8 cellular contexts compared by ENCODE assay signal in genomic region chr22:22297159-22297789, GRCh38. TPM values are rescaled to one million over a fixed set of nuclear protein-coding genes. Genes with fewer than 3 reads are reported as not detected.
DNase-seq lines count a peak whose midpoint lies in the region; FAIRE-seq and TF ChIP-seq lines count a peak whose summit lies in the region.
"Not testable (repeated sequence)": the region's sequence is repeated elsewhere in the genome, so short reads cannot be mapped to it uniquely, and the experiment has no call there.

No MANE protein-coding gene starts in this region.

- not testable (repeated sequence) for TF ChIP-seq CTCF in RWPE1 (conservative IDR thresholded peaks at IDR 0.05; ENCODE audit: low read depth); H1 (IDR thresholded peaks at IDR 0.05; ENCODE audit: control extremely low read depth in 1 of 3, insufficient read depth in 1 of 3, low read depth in 1 of 3, low read length in 3 of 3); nephron progenitor cell (IDR thresholded peaks at IDR 0.05); suprapubic skin (IDR thresholded peaks at IDR 0.05)

- not testable (repeated sequence) for H3K9me3 ChIP-seq in CD8-positive, alpha-beta memory T cell (ENCODE audit: low read length); H1 (ENCODE audit: insufficient read depth in 2 of 2, low read depth in 1 of 2, low read length in 1 of 2); suprapubic skin

- not testable (repeated sequence) for H3K18ac ChIP-seq in H1 (ENCODE audit: extremely low read depth, low read length)

- not testable (repeated sequence) for H3K9ac ChIP-seq in H1 (replicated peaks in 1 of 4; ENCODE audit: extremely low read depth in 1 of 4, low read depth in 3 of 4, low read length in 3 of 4)

- not testable (repeated sequence) for H3K56ac ChIP-seq in H1 (replicated peaks; ENCODE audit: insufficient read length, low read depth, low read length)

- peaks cover 0 to 19% (median 5%) of the 10 kb centered on the region in 3 donors for H3K36me3 Mint-ChIP-seq in CD8-positive, alpha-beta memory T cell
- not testable (repeated sequence) for H3K36me3 Mint-ChIP-seq in activated naive CD4-positive, alpha-beta T cell treated with anti-CD3 and anti-CD28 coated beads, Interleukin-2, amount 10 ng/mL, durations not matched to agents 7 days and 5 days; nephron progenitor cell (ENCODE audit: low read depth)

- H3K36me3 ChIP-seq in CD8-positive, alpha-beta memory T cell (ENCODE audit: insufficient read depth, low read length); H1 (ENCODE audit: control insufficient read depth in 2 of 4, insufficient read depth in 4 of 4, low read length in 3 of 4): not testable (repeated sequence)
- H3K36me3 ChIP-seq in suprapubic skin: peaks cover 13% of the 10 kb centered on the region

- not testable (repeated sequence) for H2AFZ ChIP-seq in H1 (ENCODE audit: low read length)

- H2BK15ac ChIP-seq in H1 (ENCODE audit: low read length): not testable (repeated sequence)

- peak overlapping the region; percentile 51 for H3K27ac ChIP-seq in CD8-positive, alpha-beta memory T cell (ENCODE audit: low read depth, low read length)
- H3K27ac ChIP-seq in RWPE1 (peak overlapping the region; percentile 86), suprapubic skin (peak overlapping the region; percentile 83)
- H3K27ac ChIP-seq in H1 (ENCODE audit: low read depth, low read length): not testable (repeated sequence)

- TF ChIP-seq RAD21 in H1 (IDR thresholded peaks at IDR 0.05 in 1 of 2, conservative IDR thresholded peaks at IDR 0.05 in 1 of 2; ENCODE audit: low read depth in 2 of 2, low read length in 2 of 2): not testable (repeated sequence)

- WGBS in H1 (ENCODE audit: extremely low coverage in 1 of 2, insufficient coverage in 1 of 2, insufficient read length in 1 of 2, insufficient replicate concordance in 2 of 2, low coverage in 1 of 2, low lambda C conversion rate in 2 of 2, missing lambda C conversion rate in 1 of 2), 2 experiments: 2% methylated on average over 7 of the region's 28 CpGs; no CpG with 5 or more reads in 1 of the 2 experiments
- WGBS in suprapubic skin: 0% methylated on average over 5 of the region's 28 CpGs

- not testable (repeated sequence) for H3K9me3 Mint-ChIP-seq in CD8-positive, alpha-beta memory T cell; activated naive CD4-positive, alpha-beta T cell treated with anti-CD3 and anti-CD28 coated beads, Interleukin-2, amount 10 ng/mL, durations not matched to agents 7 days and 5 days; nephron progenitor cell

- not testable (repeated sequence) for H2BK5ac ChIP-seq in H1 (ENCODE audit: low read depth, low read length)

- H2BK120ac ChIP-seq in H1 (replicated peaks; ENCODE audit: low read depth, low read length): not testable (repeated sequence)

- peak overlapping the region; percentile 81 to 97 (median 90) for H3K4me3 Mint-ChIP-seq in CD8-positive, alpha-beta memory T cell
- H3K4me3 Mint-ChIP-seq in activated naive CD4-positive, alpha-beta T cell treated with anti-CD3 and anti-CD28 coated beads, Interleukin-2, amount 10 ng/mL, durations not matched to agents 7 days and 5 days: peak overlapping the region; percentile 82
- peak overlapping the region; percentile 86 for H3K4me3 Mint-ChIP-seq in nephron progenitor cell

- peak overlapping the region; percentile 63 for H3K4me3 ChIP-seq in CD8-positive, alpha-beta memory T cell (ENCODE audit: low read length)
- peak overlapping the region; percentile 47 to 74 (median 59) for H3K4me3 ChIP-seq in H1 (ENCODE audit: extremely low read depth in 1 of 4, insufficient read depth in 2 of 4, low read depth in 3 of 4, low read length in 4 of 4)
- H3K4me3 ChIP-seq in suprapubic skin: peak overlapping the region; percentile 81

- H3K27ac Mint-ChIP-seq in CD8-positive, alpha-beta memory T cell: peak overlapping the region; percentile 50 to 93 (median 72)
- peak overlapping the region; percentile 81 for H3K27ac Mint-ChIP-seq in activated naive CD4-positive, alpha-beta T cell treated with anti-CD3 and anti-CD28 coated beads, Interleukin-2, amount 10 ng/mL, durations not matched to agents 7 days and 5 days
- peak overlapping the region; percentile 48 for H3K27ac Mint-ChIP-seq in nephron progenitor cell

- CTCF ChIA-PET in CD8-positive, alpha-beta memory T cell (lab: Charles Lee); RWPE1 (lab: Yijun Ruan, JAX); activated naive CD4-positive, alpha-beta T cell treated with anti-CD3 and anti-CD28 coated beads, Interleukin-2, amount 10 ng/mL, durations not matched to agents 7 days and 5 days (lab: Charles Lee); H1 (lab: Charles Lee; ENCODE audit: partially characterized antibody): not testable (repeated sequence)

- not testable (repeated sequence) for H4K8ac ChIP-seq in H1 (ENCODE audit: extremely low read depth, insufficient read depth, low read length)

- H3K79me1 ChIP-seq in H1 (ENCODE audit: low read depth, low read length): not testable (repeated sequence)

- H3K79me2 ChIP-seq in H1 (ENCODE audit: control insufficient read depth in 1 of 2, insufficient read depth in 2 of 2, low read length in 2 of 2): peaks cover 0 to 17% of the 10 kb centered on the region in 2 experiments; a peak in 2 of 4 replicates

- H4K20me1 ChIP-seq in H1 (replicated peaks in 1 of 2; ENCODE audit: control insufficient read depth in 1 of 2, insufficient read depth in 2 of 2, low read length in 2 of 2): not testable (repeated sequence)

- TF ChIP-seq EP300 in H1 (IDR thresholded peaks at IDR 0.05; ENCODE audit: borderline replicate concordance in 1 of 2, low read depth in 2 of 2, low read length in 2 of 2); suprapubic skin (IDR thresholded peaks at IDR 0.05): not testable (repeated sequence)

- H3K4me2 ChIP-seq in H1 (ENCODE audit: insufficient read depth in 1 of 2, low read depth in 2 of 2, low read length in 2 of 2): peak overlapping the region in 1 of 2 experiments; percentile 65; a peak in 2 of 4 replicates

- not testable (repeated sequence) for H2BK12ac ChIP-seq in H1 (ENCODE audit: low read depth, low read length)

- not testable (repeated sequence) for H4K91ac ChIP-seq in H1 (replicated peaks; ENCODE audit: insufficient read length, low read length)

- not testable (repeated sequence) for H4K5ac ChIP-seq in H1 (ENCODE audit: insufficient read length, low read depth, low read length)

- H3K27me3 ChIP-seq in CD8-positive, alpha-beta memory T cell (ENCODE audit: insufficient read depth, low read length, poor library complexity, severe bottlenecking); H1 (replicated peaks in 1 of 4; ENCODE audit: control insufficient read depth in 3 of 4, extremely low read depth in 1 of 4, insufficient read depth in 3 of 4, low read length in 3 of 4); suprapubic skin: not testable (repeated sequence)

- not testable (repeated sequence) for TF ChIP-seq POLR2A in H1 (IDR thresholded peaks at IDR 0.05; ENCODE audit: control extremely low read depth in 1 of 2, low read depth in 2 of 2, low read length in 2 of 2); suprapubic skin (IDR thresholded peaks at IDR 0.05)

- not testable (repeated sequence) for H3K14ac ChIP-seq in H1 (ENCODE audit: insufficient read length)

- H2AK5ac ChIP-seq in H1 (ENCODE audit: low read depth, low read length): not testable (repeated sequence)

- H3K27me3 Mint-ChIP-seq in CD8-positive, alpha-beta memory T cell; activated naive CD4-positive, alpha-beta T cell treated with anti-CD3 and anti-CD28 coated beads, Interleukin-2, amount 10 ng/mL, durations not matched to agents 7 days and 5 days; nephron progenitor cell (ENCODE audit: low read depth, poor library complexity): not testable (repeated sequence)

- not testable (repeated sequence) for H2BK20ac ChIP-seq in H1 (ENCODE audit: low read length)

- H3K4me1 ChIP-seq in CD8-positive, alpha-beta memory T cell (ENCODE audit: insufficient read depth, low read length); H1 (replicated peaks in 1 of 4; ENCODE audit: control insufficient read depth in 3 of 4, insufficient read depth in 4 of 4, low read length in 3 of 4): not testable (repeated sequence)
- peaks cover 15% of the 10 kb centered on the region for H3K4me1 ChIP-seq in suprapubic skin

- H3K4me1 Mint-ChIP-seq in CD8-positive, alpha-beta memory T cell: peaks cover 21 to 33% (median 32%) of the 10 kb centered on the region in 3 donors
- peaks cover 40% of the 10 kb centered on the region for H3K4me1 Mint-ChIP-seq in activated naive CD4-positive, alpha-beta T cell treated with anti-CD3 and anti-CD28 coated beads, Interleukin-2, amount 10 ng/mL, durations not matched to agents 7 days and 5 days
- H3K4me1 Mint-ChIP-seq in nephron progenitor cell: peaks cover 29% of the 10 kb centered on the region

- POLR2A ChIA-PET in CD8-positive, alpha-beta memory T cell (lab: Charles Lee); RWPE1 (lab: Yijun Ruan, JAX; ENCODE audit: low non-redundant PET): not testable (repeated sequence)
- POLR2A ChIA-PET in H1 (lab: Charles Lee; ENCODE audit: partially characterized antibody): interaction anchor here (1.0 kb wide), 1 partner anchor 126 kb away, joined by 3 read pairs; no protein-coding TSS in a partner anchor

- H3K23me2 ChIP-seq in H1 (ENCODE audit: low read depth, low read length): not testable (repeated sequence)

- not testable (repeated sequence) for H3K23ac ChIP-seq in H1 (ENCODE audit: insufficient read length)

- not testable (repeated sequence) for FAIRE-seq in H1 (lab: Jason Lieb, UNC)

- peak in 1 of 5 donors; percentile 10 for DNase-seq in CD8-positive, alpha-beta memory T cell
- DNase-seq in HT1080 (ENCODE audit: low read depth) (peak; percentile 12), iPS-NIHi11 (ENCODE audit: low spot score) (peak; percentile 5), nephron progenitor cell (peak; percentile 34)
- not testable (repeated sequence) for DNase-seq in RWPE1 (ENCODE audit: low spot score); H1 (ENCODE audit: low read depth in 1 of 2, low spot score in 2 of 2); suprapubic skin (ENCODE audit: low spot score in 2 of 2)
- peak; percentile 39 for DNase-seq in activated naive CD4-positive, alpha-beta T cell treated with anti-CD3 and anti-CD28 coated beads, Interleukin-2, amount 10 ng/mL, durations not matched to agents 7 days and 5 days

- not testable (repeated sequence) for H3K4ac ChIP-seq in H1 (replicated peaks; ENCODE audit: insufficient read length, low read depth, low read length)

RNA-seq across cellular contexts. Expression of gene VPREB1, which starts 52.7 kb away (rescaled TPM):
- not detected for total RNA-seq in CD8-positive, alpha-beta memory T cell
- not detected for polyA plus RNA-seq in CD8-positive, alpha-beta memory T cell
- not detected in 2 replicates for total RNA-seq in HT1080 (2014; rRNA removed; shearing (Covaris generic))
- polyA plus RNA-seq in HT1080 (2015; cell fraction: cytosol; rRNA removed): not detected in 2 replicates
- not detected in 2 replicates for polyA plus RNA-seq in HT1080 (2015; cell fraction: nucleus; rRNA removed)
- total RNA-seq in H1 (2021; fragmentation: NEBNext Ultra II Directional; extraction: Animal tissue kit (Norgen Biotek cat#: 25700)): not detected in 2 replicates
- not detected in 2 replicates for polyA plus RNA-seq in H1 (2011; rRNA removed)
- polyA plus RNA-seq in H1 (2011; cell fraction: cytosol; rRNA removed): not detected
- polyA plus RNA-seq in H1 (2011; cell fraction: nucleus; rRNA removed): not detected
- polyA plus RNA-seq in H1 (2012, experiment 1 of 2): not detected in 4 replicates
- polyA plus RNA-seq in H1 (2012, experiment 2 of 2): not detected
- not detected for polyA plus RNA-seq in H1 (2013, experiment 1 of 2)
- not detected for polyA plus RNA-seq in H1 (2013, experiment 2 of 2)
- not detected in 2 replicates for polyA minus RNA-seq in H1 (2011; rRNA and poly(A)+ RNA removed)
- not detected for polyA minus RNA-seq in H1 (2011; cell fraction: cytosol; rRNA and poly(A)+ RNA removed)
- not detected for polyA minus RNA-seq in H1 (2011; cell fraction: nucleus; rRNA and poly(A)+ RNA removed)
- not detected for total RNA-seq in suprapubic skin
